17 cellular contexts compared by ENCODE assay signal in genomic region chr7:21353388-21353780, GRCh38.
DNase-seq lines count a peak whose midpoint lies in the region; ATAC-seq and TF ChIP-seq lines count a peak whose summit lies in the region.
"Had no signal": no experiment of that assay in that cellular context is flagged by ENCODE, and none has a peak within 500 bp of the region (broad histone marks: within the 10 kb centered on the region; RNA-seq: fewer than 3 reads in every experiment).

No MANE protein-coding gene starts in this region.

- POLR2A ChIA-PET in activated CD8-positive, alpha-beta T cell treated with anti-CD3 and anti-CD28 coated beads, Interleukin-2, amount 10 ng/mL, durations not matched to agents 7 days and 5 days (lab: Charles Lee) = interaction anchor here (0.7 to 4.7 kb wide), 5 partner anchors 15 to 95 kb away, joined by 3 to 51 read pairs (median 6); partner anchors contain the start of gene SP4

- peaks cover 21% of the 10 kb centered on the region for H3F3A ChIP-seq in DOHH2 (ENCODE audit: control insufficient read depth, insufficient read depth)

- H3K4me3 ChIP-seq in DOHH2 (ENCODE audit: low read length) = no peak overlapping the region
- no peak overlapping the region for H3K4me3 ChIP-seq in coronary artery
- H3K4me3 ChIP-seq: heart right ventricle had no signal

- H3K9me3 Mint-ChIP-seq in T-helper 2 cell treated with Interferon-gamma antibody and Interleukin-4, amounts not matched to agents 5 μg/mL and 100 μg/mL, for 36 hours = peaks cover 9% of the 10 kb centered on the region
- peaks cover 14% of the 10 kb centered on the region for H3K9me3 Mint-ChIP-seq in activated CD8-positive, alpha-beta T cell treated with anti-CD3 and anti-CD28 coated beads, Interleukin-2, amount 10 ng/mL, durations not matched to agents 7 days and 5 days (ENCODE audit: insufficient read depth)
- H3K9me3 Mint-ChIP-seq in naive B cell = peaks cover 0 to 2% (median 0%) of the 10 kb centered on the region in 7 donors

- no peaks in the 10 kb centered on the region for H3K9me3 ChIP-seq in DOHH2 (ENCODE audit: control insufficient read depth, insufficient read depth, low read length)
- H3K9me3 ChIP-seq: heart right ventricle had no signal

- peaks cover 30% of the 10 kb centered on the region for H3K4me1 ChIP-seq in DOHH2 (ENCODE audit: control insufficient read depth, low read length)

- H3K79me2 ChIP-seq in DOHH2 (ENCODE audit: control insufficient read depth, low read length) = no peaks in the 10 kb centered on the region

- H3K4me2 ChIP-seq in DOHH2 (ENCODE audit: low read length) = 0 out of 2 replicates have a peak overlapping the region, but pooled peaks have one; percentile 6

- H3K27me3 Mint-ChIP-seq in T-helper 2 cell treated with Interferon-gamma antibody and Interleukin-4, amounts not matched to agents 5 μg/mL and 100 μg/mL, for 36 hours (ENCODE audit: low read depth) = no peaks in the 10 kb centered on the region
- no peaks in the 10 kb centered on the region for H3K27me3 Mint-ChIP-seq in activated CD8-positive, alpha-beta T cell treated with anti-CD3 and anti-CD28 coated beads, Interleukin-2, amount 10 ng/mL, durations not matched to agents 7 days and 5 days (ENCODE audit: low read depth)
- no peaks in the 10 kb centered on the region for H3K27me3 Mint-ChIP-seq in naive B cell

- no peak overlapping the region for H3K27ac ChIP-seq in DOHH2 (ENCODE audit: low read depth, low read length)
- no peak overlapping the region for H3K27ac ChIP-seq in coronary artery
- H3K27ac ChIP-seq: C4-2B had no signal

- CTCF ChIA-PET in activated CD8-positive, alpha-beta T cell treated with anti-CD3 and anti-CD28 coated beads, Interleukin-2, amount 10 ng/mL, durations not matched to agents 7 days and 5 days (lab: Charles Lee) = interaction anchor here (1.1 to 1.8 kb wide), 10 partner anchors 13 to 99 kb away, joined by 3 to 16 read pairs (median 4); no protein-coding TSS in a partner anchor

- H4K20me1 ChIP-seq in DOHH2 (ENCODE audit: control insufficient read depth, insufficient read depth, low read depth, low read length) = peaks cover 8% of the 10 kb centered on the region

- no peak for ATAC-seq in activated CD8-positive, alpha-beta T cell treated with anti-CD3 and anti-CD28 coated beads, Interleukin-2, amount 10 ng/mL, durations not matched to agents 7 days and 5 days
- ATAC-seq in naive B cell (ENCODE audit: low read depth in 2 of 2) (no peak), HG03460 (IDR thresholded peaks at IDR 0.05; ENCODE audit: unreplicated experiment) (no peak)

- no peak for DNase-seq in T-helper 2 cell treated with Interferon-gamma antibody and Interleukin-4, amounts not matched to agents 5 μg/mL and 100 μg/mL, for 36 hours (ENCODE audit: low spot score)
- DNase-seq in T-helper 2 cell = no peak
- peak; percentile 12 for DNase-seq in activated CD8-positive, alpha-beta T cell treated with anti-CD3 and anti-CD28 coated beads, Interleukin-2, amount 10 ng/mL, durations not matched to agents 7 days and 5 days
- no peak for DNase-seq in naive B cell
- DNase-seq in coronary artery (ENCODE audit: low spot score) = no peak
- no peak for DNase-seq in hepatic stellate cell (ENCODE audit: low spot score)
- DNase-seq: 8988T, DMS79, heart right ventricle, kidney glomerular epithelial cell, mesendoderm, NCI-H1105 treated with DMSO at 0.1 percent for 48 hours, retina had no signal

- H3K4me3 Mint-ChIP-seq in T-helper 2 cell treated with Interferon-gamma antibody and Interleukin-4, amounts not matched to agents 5 μg/mL and 100 μg/mL, for 36 hours = peak overlapping the region; percentile 79
- peak overlapping the region; percentile 63 for H3K4me3 Mint-ChIP-seq in activated CD8-positive, alpha-beta T cell treated with anti-CD3 and anti-CD28 coated beads, Interleukin-2, amount 10 ng/mL, durations not matched to agents 7 days and 5 days
- peak overlapping the region in 5 of 8 donors; percentile 51 to 82 (median 61) for H3K4me3 Mint-ChIP-seq in naive B cell
- H3K4me3 Mint-ChIP-seq: type B pancreatic cell had no signal

- no peaks in the 10 kb centered on the region for H3K9me2 ChIP-seq in DOHH2 (replicated peaks; ENCODE audit: control insufficient read depth, low read length)

- peaks cover 19% of the 10 kb centered on the region for H3K27me3 ChIP-seq in DOHH2 (ENCODE audit: control insufficient read depth, low read length)

- H3K36me3 ChIP-seq in DOHH2 (ENCODE audit: control insufficient read depth, low read length) = no peaks in the 10 kb centered on the region
- H3K36me3 ChIP-seq: heart right ventricle had no signal

- H3K27ac Mint-ChIP-seq in T-helper 2 cell treated with Interferon-gamma antibody and Interleukin-4, amounts not matched to agents 5 μg/mL and 100 μg/mL, for 36 hours = peak overlapping the region; percentile 98
- peak overlapping the region; percentile 96 for H3K27ac Mint-ChIP-seq in activated CD8-positive, alpha-beta T cell treated with anti-CD3 and anti-CD28 coated beads, Interleukin-2, amount 10 ng/mL, durations not matched to agents 7 days and 5 days
- H3K27ac Mint-ChIP-seq in naive B cell = peak overlapping the region in 5 of 6 donors; percentile 43 to 93 (median 81)
- H3K27ac Mint-ChIP-seq: type B pancreatic cell had no signal

- TF ChIP-seq CTCF in DOHH2 (IDR thresholded peaks at IDR 0.05; ENCODE audit: low read depth, low read length, poor library complexity, severe bottlenecking) (no peak), coronary artery (IDR thresholded peaks at IDR 0.05) (no peak)

- peaks cover 23% of the 10 kb centered on the region for H3K36me3 Mint-ChIP-seq in T-helper 2 cell treated with Interferon-gamma antibody and Interleukin-4, amounts not matched to agents 5 μg/mL and 100 μg/mL, for 36 hours (ENCODE audit: low read depth)
- H3K36me3 Mint-ChIP-seq in activated CD8-positive, alpha-beta T cell treated with anti-CD3 and anti-CD28 coated beads, Interleukin-2, amount 10 ng/mL, durations not matched to agents 7 days and 5 days (ENCODE audit: low read depth) = peaks cover 35% of the 10 kb centered on the region
- H3K36me3 Mint-ChIP-seq in naive B cell = no peaks in the 10 kb centered on the region
- H3K36me3 Mint-ChIP-seq: type B pancreatic cell had no signal

- H3K4me1 Mint-ChIP-seq in T-helper 2 cell treated with Interferon-gamma antibody and Interleukin-4, amounts not matched to agents 5 μg/mL and 100 μg/mL, for 36 hours (ENCODE audit: low read depth) = peaks cover 73% of the 10 kb centered on the region
- peaks cover 73% of the 10 kb centered on the region for H3K4me1 Mint-ChIP-seq in activated CD8-positive, alpha-beta T cell treated with anti-CD3 and anti-CD28 coated beads, Interleukin-2, amount 10 ng/mL, durations not matched to agents 7 days and 5 days (ENCODE audit: low read depth)
- H3K4me1 Mint-ChIP-seq in naive B cell = peaks cover 49 to 59% (median 54%) of the 10 kb centered on the region in 3 donors
